ENCODE assay signal across 16 cellular contexts in genomic region chr5:154851351-154851750, GRCh38. TPM values are rescaled to one million over a fixed set of nuclear protein-coding genes. Genes with fewer than 3 reads are reported as not detected.
DNase-seq lines count a peak whose midpoint lies in the region; ATAC-seq and TF ChIP-seq lines count a peak whose summit lies in the region.
"Had no signal": no experiment of that assay in that cellular context is flagged by ENCODE, and none has a peak within 500 bp of the region (broad histone marks: within the 10 kb centered on the region; RNA-seq: fewer than 3 reads in every experiment).

No MANE protein-coding gene starts in this region.

- no peaks in the 10 kb centered on the region for H3K36me3 Mint-ChIP-seq in activated T-cell treated with anti-CD3 and anti-CD28 coated beads, Interleukin-2, amount 50 U/mL, for 4 hours (ENCODE audit: insufficient read depth)
- H3K36me3 Mint-ChIP-seq: activated CD8-positive, alpha-beta memory T cell treated with anti-CD3 and anti-CD28 coated beads, Interleukin-2, amount 10 ng/mL, durations not matched to agents 7 days and 5 days; CD4-positive, CD25-positive, alpha-beta regulatory T cell had no signal

- H3K9ac ChIP-seq in SK-N-SH (peak overlapping the region; percentile 48; the same call in 1 of the 2 replicates), neuronal stem cell (ENCODE audit: low read depth, low read length, poor library complexity) (no peak overlapping the region)

- ATAC-seq in SK-N-SH treated with all-trans-retinoic acid at 6 μM for 48 hours (no peak), GM19463 (IDR thresholded peaks at IDR 0.05; ENCODE audit: unreplicated experiment) (no peak)
- no peak for ATAC-seq in activated T-cell treated with anti-CD3 and anti-CD28 coated beads, Interleukin-2, amount 50 U/mL, for 4 hours
- ATAC-seq: activated CD8-positive, alpha-beta memory T cell treated with anti-CD3 and anti-CD28 coated beads, Interleukin-2, amount 10 ng/mL, durations not matched to agents 7 days and 5 days had no signal

- H3K9me2 ChIP-seq in SK-N-SH: no peaks in the 10 kb centered on the region

- H2AFZ ChIP-seq in SK-N-SH (ENCODE audit: low read depth) (peak overlapping the region; percentile 92), neuronal stem cell (ENCODE audit: low read length) (peak overlapping the region; percentile 84)

- no peaks in the 10 kb centered on the region for H3K27me3 ChIP-seq in SK-N-SH (ENCODE audit: insufficient read depth)
- no peaks in the 10 kb centered on the region for H3K27me3 ChIP-seq in esophagus squamous epithelium
- H3K27me3 ChIP-seq in neuronal stem cell (ENCODE audit: control insufficient read depth in 3 of 3, insufficient read depth in 3 of 3, low read depth in 1 of 3, low read length in 3 of 3): no peaks in the 10 kb centered on the region
- no peaks in the 10 kb centered on the region for H3K27me3 ChIP-seq in transverse colon
- H3K27me3 ChIP-seq: pancreas had no signal

- H3K4ac ChIP-seq in neuronal stem cell (ENCODE audit: low read length): peak overlapping the region; percentile 44

- H3K36me3 ChIP-seq in SK-N-SH (replicated peaks in 1 of 2; ENCODE audit: control insufficient read depth in 1 of 2, insufficient read depth in 2 of 2, low read length in 1 of 2) (no peaks in the 10 kb centered on the region), esophagus squamous epithelium (no peaks in the 10 kb centered on the region), neuronal stem cell (replicated peaks in 1 of 2; ENCODE audit: control insufficient read depth in 2 of 2, insufficient read depth in 2 of 2, low read length in 2 of 2) (no peaks in the 10 kb centered on the region), transverse colon (no peaks in the 10 kb centered on the region)
- H3K36me3 ChIP-seq: pancreas had no signal

- H3K18ac ChIP-seq in neuronal stem cell (ENCODE audit: low read length): no peak overlapping the region

- no peak for TF ChIP-seq EP300 in SK-N-SH (IDR thresholded peaks at IDR 0.05; ENCODE audit: borderline replicate concordance in 1 of 2, low read depth in 1 of 2, low read length in 1 of 2)
- no peak for TF ChIP-seq EP300 in transverse colon (IDR thresholded peaks at IDR 0.05; ENCODE audit: low read depth)

- H3K4me3 Mint-ChIP-seq in activated T-cell treated with anti-CD3 and anti-CD28 coated beads, Interleukin-2, amount 50 U/mL, for 4 hours: no peak overlapping the region
- H3K4me3 Mint-ChIP-seq: activated B cell treated with CpG ODN at 0.5 μM for 24 hours; activated CD8-positive, alpha-beta memory T cell treated with anti-CD3 and anti-CD28 coated beads, Interleukin-2, amount 10 ng/mL, durations not matched to agents 7 days and 5 days; activated naive CD8-positive, alpha-beta T cell had no signal

- H4K20me1 ChIP-seq in SK-N-SH (ENCODE audit: insufficient read depth): no peaks in the 10 kb centered on the region

- peaks cover 9% of the 10 kb centered on the region in 2 experiments; a peak in 3 of 4 replicates for H3K4me1 ChIP-seq in SK-N-SH (ENCODE audit: control insufficient read depth in 1 of 2, insufficient read depth in 2 of 2, low read depth in 1 of 2, low read length in 1 of 2)
- H3K4me1 ChIP-seq in esophagus squamous epithelium: peaks cover 0 to 42% (median 10%) of the 10 kb centered on the region in 3 donors
- peaks cover 2 to 10% of the 10 kb centered on the region in 2 donors for H3K4me1 ChIP-seq in neuronal stem cell (ENCODE audit: control insufficient read depth in 2 of 2, insufficient read depth in 1 of 2, low read depth in 1 of 2, low read length in 2 of 2)
- H3K4me1 ChIP-seq in transverse colon: peaks cover 0 to 19% (median 7%) of the 10 kb centered on the region in 4 donors
- H3K4me1 ChIP-seq: pancreas had no signal

- TF ChIP-seq RAD21 in SK-N-SH (IDR thresholded peaks at IDR 0.05; ENCODE audit: low read length): no peak

- TF ChIP-seq CTCF in SK-N-SH (IDR thresholded peaks at IDR 0.05) (no peak), esophagus squamous epithelium (IDR thresholded peaks at IDR 0.05) (no peak), transverse colon (IDR thresholded peaks at IDR 0.05) (no peak)

- H3K9me3 ChIP-seq in SK-N-SH (no peaks in the 10 kb centered on the region), esophagus squamous epithelium (no peaks in the 10 kb centered on the region), neuronal stem cell (replicated peaks in 1 of 2; ENCODE audit: control insufficient read depth in 2 of 2, insufficient read depth in 1 of 2, low read depth in 1 of 2, low read length in 2 of 2) (no peaks in the 10 kb centered on the region), transverse colon (no peaks in the 10 kb centered on the region)
- H3K9me3 ChIP-seq: pancreas had no signal

- H3K14ac ChIP-seq in neuronal stem cell (ENCODE audit: low read length): no peak overlapping the region

- no peaks in the 10 kb centered on the region for H3K79me1 ChIP-seq in neuronal stem cell (ENCODE audit: low read depth, low read length)

- no peak overlapping the region for H2BK12ac ChIP-seq in neuronal stem cell (ENCODE audit: low read length)

- no peak overlapping the region for H3K23ac ChIP-seq in neuronal stem cell (ENCODE audit: low read depth, low read length, poor library complexity)

- peak overlapping the region; percentile 73 for H3K4me2 ChIP-seq in SK-N-SH
- no peak overlapping the region for H3K4me2 ChIP-seq in neuronal stem cell (ENCODE audit: insufficient read depth, low read length, poor library complexity, severe bottlenecking)

- 100% methylated on average over 3 of the region's 3 CpGs for WGBS in SK-N-SH (ENCODE audit: low lambda C conversion rate)
- 67 to 85% methylated on average over 1 to 3 of the region's 3 CpGs for WGBS in esophagus squamous epithelium, 2 donors
- WGBS in neuronal stem cell (ENCODE audit: extremely low coverage in 2 of 2, insufficient read length in 2 of 2, insufficient replicate concordance in 1 of 2), 2 donors: no CpG with 5 or more reads among the region's 3 CpGs
- 80% methylated on average over 3 of the region's 3 CpGs; no CpG with 5 or more reads in 1 of the 2 donors for WGBS in transverse colon (ENCODE audit: low coverage in 1 of 2), 2 donors

- H3K27ac ChIP-seq in SK-N-SH (ENCODE audit: low read depth in 2 of 2, low read length in 1 of 2) (peak overlapping the region in 1 of 2 experiments; percentile 67; a peak in 3 of 4 replicates), esophagus squamous epithelium (peak overlapping the region in 3 of 4 donors; percentile 7 to 87 (median 77)), neuronal stem cell (replicated peaks; ENCODE audit: low read length) (no peak overlapping the region), transverse colon (peak overlapping the region; percentile 80 to 90 (median 84))
- H3K27ac ChIP-seq: 22Rv1 had no signal

- intact Hi-C loops in esophagus squamous epithelium (cut with DNase I): no loop called here
- intact Hi-C loops in transverse colon (cut with DNase I; ENCODE audit: low total_unique reads): no loop called here

- H2BK120ac ChIP-seq in neuronal stem cell (ENCODE audit: low read depth, low read length): no peak overlapping the region

- TF ChIP-seq POLR2A in esophagus squamous epithelium (IDR thresholded peaks at IDR 0.05) (no peak), transverse colon (IDR thresholded peaks at IDR 0.05) (no peak)

- H3K4me3 ChIP-seq in SK-N-SH (ENCODE audit: low read depth in 2 of 2, low read length in 1 of 2) (no peak overlapping the region), esophagus squamous epithelium (no peak overlapping the region), neuronal stem cell (ENCODE audit: low read length in 2 of 2) (peak overlapping the region in 1 of 2 donors; percentile 54), transverse colon (no peak overlapping the region)

- POLR2A ChIA-PET in SK-N-SH (lab: Yijun Ruan, JAX): interaction anchor here (1.5 kb wide), 1 partner anchor 16 kb away, joined by 7 read pairs; no protein-coding TSS in a partner anchor

- no peak overlapping the region for H4K91ac ChIP-seq in neuronal stem cell (ENCODE audit: low read depth, low read length, poor library complexity)

- DNase-seq in SK-N-SH (no peak), esophagus squamous epithelium (lab: John Stamatoyannopoulos, UW) (no peak), neuronal stem cell (ENCODE audit: low spot score) (no peak), transverse colon (no peak), DMS153 treated with DMSO at 0.1 percent for 48 hours (lab: John Stamatoyannopoulos, UW; ENCODE audit: unreplicated experiment) (no peak)
- DNase-seq in activated T-cell treated with anti-CD3 and anti-CD28 coated beads, Interleukin-2, amount 50 U/mL, for 4 hours: no peak
- DNase-seq: activated B cell treated with CpG ODN at 0.5 μM for 24 hours; activated CD8-positive, alpha-beta memory T cell treated with anti-CD3 and anti-CD28 coated beads, Interleukin-2, amount 10 ng/mL, durations not matched to agents 7 days and 5 days; CD4-positive, CD25-positive, alpha-beta regulatory T cell; cerebellar nuclear complex; mesendoderm; pancreas had no signal

- no peaks in the 10 kb centered on the region for H3K4me1 Mint-ChIP-seq in activated T-cell treated with anti-CD3 and anti-CD28 coated beads, Interleukin-2, amount 50 U/mL, for 4 hours (ENCODE audit: low read depth)
- H3K4me1 Mint-ChIP-seq: activated CD8-positive, alpha-beta memory T cell treated with anti-CD3 and anti-CD28 coated beads, Interleukin-2, amount 10 ng/mL, durations not matched to agents 7 days and 5 days had no signal

- peaks cover 11% of the 10 kb centered on the region for H3F3A ChIP-seq in SK-N-SH (replicated peaks; ENCODE audit: insufficient read depth)

- peak overlapping the region; percentile 66 for H2AK5ac ChIP-seq in neuronal stem cell (ENCODE audit: low read depth, low read length)

- in situ Hi-C loops in transverse colon (cut with MboI; ENCODE audit: low pct_ligation_motif_present in 1 of 4, low pct_unique_long_range_greater_than_20kb in 1 of 4, low sequenced_read_pairs in 3 of 4): loop anchor here in 1 of 4 donors (10.0 kb wide), 1 partner anchor 97 kb away; the partner anchor contains the start of gene LARP1

- no peak overlapping the region for H2BK5ac ChIP-seq in neuronal stem cell (ENCODE audit: low read length)

- H3K79me2 ChIP-seq in SK-N-SH (ENCODE audit: insufficient read depth): no peaks in the 10 kb centered on the region

- H2BK15ac ChIP-seq in neuronal stem cell (ENCODE audit: low read length): no peak overlapping the region

- H4K8ac ChIP-seq in neuronal stem cell (ENCODE audit: low read depth, low read length): no peak overlapping the region

- H3K27me3 Mint-ChIP-seq in activated T-cell treated with anti-CD3 and anti-CD28 coated beads, Interleukin-2, amount 50 U/mL, for 4 hours (ENCODE audit: low read depth): no peaks in the 10 kb centered on the region
- H3K27me3 Mint-ChIP-seq: activated B cell treated with CpG ODN at 0.5 μM for 24 hours; activated CD8-positive, alpha-beta memory T cell treated with anti-CD3 and anti-CD28 coated beads, Interleukin-2, amount 10 ng/mL, durations not matched to agents 7 days and 5 days; activated naive CD8-positive, alpha-beta T cell; CD4-positive, CD25-positive, alpha-beta regulatory T cell had no signal

- CTCF ChIA-PET in SK-N-SH (lab: Yijun Ruan, JAX): interaction anchor here (0.6 to 1.1 kb wide), 3 partner anchors 16 to 201 kb away, joined by 3 to 4 read pairs (median 3); no protein-coding TSS in a partner anchor

- no peaks in the 10 kb centered on the region for H3K9me3 Mint-ChIP-seq in activated T-cell treated with anti-CD3 and anti-CD28 coated beads, Interleukin-2, amount 50 U/mL, for 4 hours
- H3K9me3 Mint-ChIP-seq: activated B cell treated with CpG ODN at 0.5 μM for 24 hours; CD4-positive, CD25-positive, alpha-beta regulatory T cell had no signal

RNA-seq across cellular contexts. Expression of gene FAXDC2, which starts 0.9 kb away (rescaled TPM):
- polyA plus RNA-seq in SK-N-SH (2012; rRNA removed): 6.0 and 8.4 TPM in 2 replicates
- polyA plus RNA-seq in SK-N-SH (2012; cell fraction: cytosol; rRNA removed): 4.1 and 5.2 TPM in 2 replicates
- 5.5 and 9.9 TPM in 2 replicates for polyA plus RNA-seq in SK-N-SH (2012; cell fraction: nucleus; rRNA removed)
- total RNA-seq in esophagus squamous epithelium (10 to 100 TPM in 2 of 4 donors, 1 to 10 TPM in 2; 1.6 to 30.1 (median 7.3) TPM), transverse colon (10 to 100 TPM; 10.3 to 54.8 (median 27.4) TPM)
- 10.6 TPM for polyA plus RNA-seq in neuronal stem cell (2013, experiment 1 of 2)
- 10.0 TPM for polyA plus RNA-seq in neuronal stem cell (2013, experiment 2 of 2)
- under 1 TPM in 1 of 3 donors, not detected in 2; 0.40 TPM for total RNA-seq in activated T-cell treated with anti-CD3 and anti-CD28 coated beads, Interleukin-2, amount 50 U/mL, for 4 hours
- total RNA-seq: activated B cell treated with CpG ODN at 0.5 μM for 24 hours; activated CD8-positive, alpha-beta memory T cell treated with anti-CD3 and anti-CD28 coated beads, Interleukin-2, amount 10 ng/mL, durations not matched to agents 7 days and 5 days had no signal

RNA-seq across cellular contexts. Expression of gene CNOT8, which starts 7.1 kb away (rescaled TPM):
- 45.3 and 51.5 TPM in 2 replicates for polyA plus RNA-seq in SK-N-SH (2012; rRNA removed)
- polyA plus RNA-seq in SK-N-SH (2012; cell fraction: cytosol; rRNA removed): 48.2 and 52.3 TPM in 2 replicates
- 36.9 and 44.6 TPM in 2 replicates for polyA plus RNA-seq in SK-N-SH (2012; cell fraction: nucleus; rRNA removed)
- total RNA-seq in esophagus squamous epithelium (10 to 100 TPM; 32.8 to 55.0 (median 40.3) TPM), transverse colon (10 to 100 TPM; 64.3 to 97.3 (median 78.9) TPM)
- 44.3 TPM for polyA plus RNA-seq in neuronal stem cell (2013, experiment 1 of 2)
- polyA plus RNA-seq in neuronal stem cell (2013, experiment 2 of 2): 45.4 TPM
- 10 to 100 TPM; 44.9 to 50.1 (median 48.0) TPM for total RNA-seq in activated T-cell treated with anti-CD3 and anti-CD28 coated beads, Interleukin-2, amount 50 U/mL, for 4 hours
